ENCODE assay signal across 2 cellular contexts in genomic region chrX:9189286-9189685, GRCh38.
TF ChIP-seq lines count a peak whose summit lies in the region.

No MANE protein-coding gene starts in this region.

TF ChIP-seq in GM23338, 12 proteins besides CTCF, POLR2A, EP300 and RAD21 (continued from another document):
- TF ChIP-seq, protein P1, sequence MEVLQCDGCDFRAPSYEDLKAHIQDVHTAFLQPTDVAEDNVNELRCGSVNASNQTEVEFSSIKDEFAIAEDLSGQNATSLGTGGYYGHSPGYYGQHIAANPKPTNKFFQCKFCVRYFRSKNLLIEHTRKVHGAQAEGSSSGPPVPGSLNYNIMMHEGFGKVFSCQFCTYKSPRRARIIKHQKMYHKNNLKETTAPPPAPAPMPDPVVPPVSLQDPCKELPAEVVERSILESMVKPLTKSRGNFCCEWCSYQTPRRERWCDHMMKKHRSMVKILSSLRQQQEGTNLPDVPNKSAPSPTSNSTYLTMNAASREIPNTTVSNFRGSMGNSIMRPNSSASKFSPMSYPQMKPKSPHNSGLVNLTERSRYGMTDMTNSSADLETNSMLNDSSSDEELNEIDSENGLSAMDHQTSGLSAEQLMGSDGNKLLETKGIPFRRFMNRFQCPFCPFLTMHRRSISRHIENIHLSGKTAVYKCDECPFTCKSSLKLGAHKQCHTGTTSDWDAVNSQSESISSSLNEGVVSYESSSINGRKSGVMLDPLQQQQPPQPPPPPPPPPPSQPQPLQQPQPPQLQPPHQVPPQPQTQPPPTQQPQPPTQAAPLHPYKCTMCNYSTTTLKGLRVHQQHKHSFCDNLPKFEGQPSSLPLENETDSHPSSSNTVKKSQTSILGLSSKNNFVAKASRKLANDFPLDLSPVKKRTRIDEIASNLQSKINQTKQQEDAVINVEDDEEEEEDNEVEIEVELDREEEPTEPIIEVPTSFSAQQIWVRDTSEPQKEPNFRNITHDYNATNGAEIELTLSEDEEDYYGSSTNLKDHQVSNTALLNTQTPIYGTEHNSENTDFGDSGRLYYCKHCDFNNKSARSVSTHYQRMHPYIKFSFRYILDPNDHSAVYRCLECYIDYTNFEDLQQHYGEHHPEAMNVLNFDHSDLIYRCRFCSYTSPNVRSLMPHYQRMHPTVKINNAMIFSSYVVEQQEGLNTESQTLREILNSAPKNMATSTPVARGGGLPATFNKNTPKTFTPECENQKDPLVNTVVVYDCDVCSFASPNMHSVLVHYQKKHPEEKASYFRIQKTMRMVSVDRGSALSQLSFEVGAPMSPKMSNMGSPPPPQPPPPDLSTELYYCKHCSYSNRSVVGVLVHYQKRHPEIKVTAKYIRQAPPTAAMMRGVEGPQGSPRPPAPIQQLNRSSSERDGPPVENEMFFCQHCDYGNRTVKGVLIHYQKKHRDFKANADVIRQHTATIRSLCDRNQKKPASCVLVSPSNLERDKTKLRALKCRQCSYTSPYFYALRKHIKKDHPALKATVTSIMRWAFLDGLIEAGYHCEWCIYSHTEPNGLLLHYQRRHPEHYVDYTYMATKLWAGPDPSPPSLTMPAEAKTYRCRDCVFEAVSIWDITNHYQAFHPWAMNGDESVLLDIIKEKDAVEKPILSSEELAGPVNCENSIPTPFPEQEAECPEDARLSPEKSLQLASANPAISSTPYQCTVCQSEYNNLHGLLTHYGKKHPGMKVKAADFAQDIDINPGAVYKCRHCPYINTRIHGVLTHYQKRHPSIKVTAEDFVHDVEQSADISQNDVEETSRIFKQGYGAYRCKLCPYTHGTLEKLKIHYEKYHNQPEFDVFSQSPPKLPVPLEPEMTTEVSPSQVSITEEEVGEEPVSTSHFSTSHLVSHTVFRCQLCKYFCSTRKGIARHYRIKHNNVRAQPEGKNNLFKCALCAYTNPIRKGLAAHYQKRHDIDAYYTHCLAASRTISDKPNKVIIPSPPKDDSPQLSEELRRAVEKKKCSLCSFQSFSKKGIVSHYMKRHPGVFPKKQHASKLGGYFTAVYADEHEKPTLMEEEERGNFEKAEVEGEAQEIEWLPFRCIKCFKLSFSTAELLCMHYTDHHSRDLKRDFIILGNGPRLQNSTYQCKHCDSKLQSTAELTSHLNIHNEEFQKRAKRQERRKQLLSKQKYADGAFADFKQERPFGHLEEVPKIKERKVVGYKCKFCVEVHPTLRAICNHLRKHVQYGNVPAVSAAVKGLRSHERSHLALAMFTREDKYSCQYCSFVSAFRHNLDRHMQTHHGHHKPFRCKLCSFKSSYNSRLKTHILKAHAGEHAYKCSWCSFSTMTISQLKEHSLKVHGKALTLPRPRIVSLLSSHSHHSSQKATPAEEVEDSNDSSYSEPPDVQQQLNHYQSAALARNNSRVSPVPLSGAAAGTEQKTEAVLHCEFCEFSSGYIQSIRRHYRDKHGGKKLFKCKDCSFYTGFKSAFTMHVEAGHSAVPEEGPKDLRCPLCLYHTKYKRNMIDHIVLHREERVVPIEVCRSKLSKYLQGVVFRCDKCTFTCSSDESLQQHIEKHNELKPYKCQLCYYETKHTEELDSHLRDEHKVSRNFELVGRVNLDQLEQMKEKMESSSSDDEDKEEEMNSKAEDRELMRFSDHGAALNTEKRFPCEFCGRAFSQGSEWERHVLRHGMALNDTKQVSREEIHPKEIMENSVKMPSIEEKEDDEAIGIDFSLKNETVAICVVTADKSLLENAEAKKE (CRISPR knock-in tag; IDR thresholded peaks at IDR 0.05): no peak
- TF ChIP-seq STAT1 (IDR thresholded peaks at IDR 0.05; ENCODE audit: unreplicated experiment): no peak
- TF ChIP-seq, protein P2, sequence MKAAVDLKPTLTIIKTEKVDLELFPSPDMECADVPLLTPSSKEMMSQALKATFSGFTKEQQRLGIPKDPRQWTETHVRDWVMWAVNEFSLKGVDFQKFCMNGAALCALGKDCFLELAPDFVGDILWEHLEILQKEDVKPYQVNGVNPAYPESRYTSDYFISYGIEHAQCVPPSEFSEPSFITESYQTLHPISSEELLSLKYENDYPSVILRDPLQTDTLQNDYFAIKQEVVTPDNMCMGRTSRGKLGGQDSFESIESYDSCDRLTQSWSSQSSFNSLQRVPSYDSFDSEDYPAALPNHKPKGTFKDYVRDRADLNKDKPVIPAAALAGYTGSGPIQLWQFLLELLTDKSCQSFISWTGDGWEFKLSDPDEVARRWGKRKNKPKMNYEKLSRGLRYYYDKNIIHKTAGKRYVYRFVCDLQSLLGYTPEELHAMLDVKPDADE (IDR thresholded peaks at IDR 0.05): no peak
- no peak for TF ChIP-seq JUNB (IDR thresholded peaks at IDR 0.05; ENCODE audit: unreplicated experiment)
- TF ChIP-seq REST (IDR thresholded peaks at IDR 0.05; ENCODE audit: unreplicated experiment): no peak
- TF ChIP-seq ZNF331 (CRISPR knock-in tag; IDR thresholded peaks at IDR 0.05; ENCODE audit: low read depth): no peak
- TF ChIP-seq POLR2AphosphoS5 (IDR thresholded peaks at IDR 0.05; ENCODE audit: low read depth): no peak
- TF ChIP-seq CREB1 (CRISPR knock-in tag; IDR thresholded peaks at IDR 0.05; ENCODE audit: low read depth): no peak
- TF ChIP-seq NANOG (IDR thresholded peaks at IDR 0.05; ENCODE audit: borderline replicate concordance): no peak
- TF ChIP-seq EZH2 (IDR thresholded peaks at IDR 0.05; ENCODE audit: low read depth, unreplicated experiment): no peak

TF ChIP-seq in H1, 55 proteins besides CTCF, POLR2A, EP300 and RAD21 (continued from another document):
- TF ChIP-seq, protein P3, sequence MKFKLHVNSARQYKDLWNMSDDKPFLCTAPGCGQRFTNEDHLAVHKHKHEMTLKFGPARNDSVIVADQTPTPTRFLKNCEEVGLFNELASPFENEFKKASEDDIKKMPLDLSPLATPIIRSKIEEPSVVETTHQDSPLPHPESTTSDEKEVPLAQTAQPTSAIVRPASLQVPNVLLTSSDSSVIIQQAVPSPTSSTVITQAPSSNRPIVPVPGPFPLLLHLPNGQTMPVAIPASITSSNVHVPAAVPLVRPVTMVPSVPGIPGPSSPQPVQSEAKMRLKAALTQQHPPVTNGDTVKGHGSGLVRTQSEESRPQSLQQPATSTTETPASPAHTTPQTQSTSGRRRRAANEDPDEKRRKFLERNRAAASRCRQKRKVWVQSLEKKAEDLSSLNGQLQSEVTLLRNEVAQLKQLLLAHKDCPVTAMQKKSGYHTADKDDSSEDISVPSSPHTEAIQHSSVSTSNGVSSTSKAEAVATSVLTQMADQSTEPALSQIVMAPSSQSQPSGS (IDR thresholded peaks at IDR 0.05; ENCODE audit: low read length): no peak
- TF ChIP-seq RFX5 (IDR thresholded peaks at IDR 0.05; ENCODE audit: borderline replicate concordance, low read depth, low read length) (no peak), SP4 (IDR thresholded peaks at IDR 0.05; ENCODE audit: low read length) (no peak), CBX8 (IDR thresholded peaks at IDR 0.05; ENCODE audit: borderline replicate concordance, low read depth, low read length) (no peak), BRCA1 (IDR thresholded peaks at IDR 0.05; ENCODE audit: low read depth, low read length) (no peak), BCL11A (IDR thresholded peaks at IDR 0.05; ENCODE audit: low read depth in 2 of 2, low read length in 2 of 2) (no peak), SAP30 (IDR thresholded peaks at IDR 0.05; ENCODE audit: insufficient read depth, insufficient replicate concordance, low read length) (no peak), SP1 (IDR thresholded peaks at IDR 0.05; ENCODE audit: low read depth, low read length) (no peak), KDM4A (IDR thresholded peaks at IDR 0.05; ENCODE audit: low read depth, low read length, severe bottlenecking) (no peak)
- TF ChIP-seq, protein P4, sequence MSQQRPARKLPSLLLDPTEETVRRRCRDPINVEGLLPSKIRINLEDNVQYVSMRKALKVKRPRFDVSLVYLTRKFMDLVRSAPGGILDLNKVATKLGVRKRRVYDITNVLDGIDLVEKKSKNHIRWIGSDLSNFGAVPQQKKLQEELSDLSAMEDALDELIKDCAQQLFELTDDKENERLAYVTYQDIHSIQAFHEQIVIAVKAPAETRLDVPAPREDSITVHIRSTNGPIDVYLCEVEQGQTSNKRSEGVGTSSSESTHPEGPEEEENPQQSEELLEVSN (IDR thresholded peaks at IDR 0.05): no peak
